26 cellular contexts compared by ENCODE assay signal in genomic region chr12:9344540-9344939, GRCh38.
DNase-seq lines count a peak whose midpoint lies in the region; ATAC-seq and TF ChIP-seq lines count a peak whose summit lies in the region.
"Had no signal": no experiment of that assay in that cellular context is flagged by ENCODE, and none has a peak within 500 bp of the region (broad histone marks: within the 10 kb centered on the region; RNA-seq: fewer than 3 reads in every experiment).

No MANE protein-coding gene starts in this region.

- no peak overlapping the region for H3K4me3 ChIP-seq in choroid plexus epithelial cell (ENCODE audit: low read depth, low read length)
- H3K4me3 ChIP-seq: dorsolateral prefrontal cortex, esophagus muscularis mucosa, sigmoid colon, tibial nerve had no signal

- no peaks in the 10 kb centered on the region for H3K36me3 Mint-ChIP-seq in activated naive CD8-positive, alpha-beta T cell
- peaks cover 10% of the 10 kb centered on the region for H3K36me3 Mint-ChIP-seq in activated naive CD8-positive, alpha-beta T cell treated with anti-CD3 and anti-CD28 coated beads for 36 hours
- H3K36me3 Mint-ChIP-seq: CD14-positive monocyte, T-cell had no signal

- peak overlapping the region; percentile 41 for H3K27ac Mint-ChIP-seq in activated naive CD8-positive, alpha-beta T cell
- H3K27ac Mint-ChIP-seq in activated naive CD8-positive, alpha-beta T cell treated with anti-CD3 and anti-CD28 coated beads for 36 hours: no peak overlapping the region
- H3K27ac Mint-ChIP-seq: activated CD4-positive, alpha-beta T cell treated with anti-CD3 and anti-CD28 coated beads, Interleukin-2, amount 10 ng/mL, durations not matched to agents 7 days and 5 days; CD14-positive monocyte had no signal

- peaks cover 60% of the 10 kb centered on the region for H3K4me1 Mint-ChIP-seq in activated naive CD8-positive, alpha-beta T cell (ENCODE audit: low read depth)
- peaks cover 40% of the 10 kb centered on the region for H3K4me1 Mint-ChIP-seq in activated naive CD8-positive, alpha-beta T cell treated with anti-CD3 and anti-CD28 coated beads for 36 hours

- no peak overlapping the region for H3K4me3 Mint-ChIP-seq in activated naive CD8-positive, alpha-beta T cell
- no peak overlapping the region for H3K4me3 Mint-ChIP-seq in activated naive CD8-positive, alpha-beta T cell treated with anti-CD3 and anti-CD28 coated beads for 36 hours
- H3K4me3 Mint-ChIP-seq: activated CD4-positive, alpha-beta T cell treated with anti-CD3 and anti-CD28 coated beads, Interleukin-2, amount 10 ng/mL, durations not matched to agents 7 days and 5 days; CD14-positive monocyte; T-cell had no signal

- no peak for TF ChIP-seq CTCF in choroid plexus epithelial cell (conservative IDR thresholded peaks at IDR 0.05; ENCODE audit: low read depth, low read length)

- ATAC-seq in HG02981 (IDR thresholded peaks at IDR 0.05; ENCODE audit: unreplicated experiment): no peak
- no peak for ATAC-seq in HG02938 (IDR thresholded peaks at IDR 0.05; ENCODE audit: unreplicated experiment)
- ATAC-seq: HCT116, left lobe of liver had no signal

- no peak for DNase-seq in activated naive CD8-positive, alpha-beta T cell treated with anti-CD3 and anti-CD28 coated beads for 36 hours
- DNase-seq in choroid plexus epithelial cell (ENCODE audit: low read depth) (peak; percentile 17), medulla oblongata (ENCODE audit: extremely low spot score) (peak; percentile 50), NCI-H1694 treated with DMSO at 0.1 percent for 48 hours (lab: John Stamatoyannopoulos, UW) (no peak), mesenteric fat pad (ENCODE audit: low spot score) (no peak)
- DNase-seq: activated CD4-positive, alpha-beta T cell treated with anti-CD3 and anti-CD28 coated beads, Interleukin-2, amount 10 ng/mL, durations not matched to agents 7 days and 5 days; activated effector memory CD4-positive, alpha-beta T cell treated with anti-CD3 and anti-CD28 coated beads, Interleukin-2, amount 50 U/mL, for 16 hours; activated naive CD8-positive, alpha-beta T cell treated with anti-CD3 and anti-CD28 coated beads, Interleukin-2, amount 10 ng/mL, durations not matched to agents 7 days and 5 days; activated T-cell treated with anti-CD3 and anti-CD28 coated beads, Interleukin-2, amount 50 U/mL, for 1 hour; dorsolateral prefrontal cortex; IMR-90; mesendoderm; NCI-H1092; NCI-H1694; NCI-H82; sigmoid colon; stimulated activated CD4-positive, alpha-beta T cell treated with anti-CD3 and anti-CD28 coated beads, Interleukin-4, amount 100 ng/mL, for 24 hours; T-cell had no signal

- H3K9me3 Mint-ChIP-seq in activated naive CD8-positive, alpha-beta T cell (ENCODE audit: low read depth): no peaks in the 10 kb centered on the region
- H3K9me3 Mint-ChIP-seq in activated naive CD8-positive, alpha-beta T cell treated with anti-CD3 and anti-CD28 coated beads for 36 hours: no peaks in the 10 kb centered on the region
- H3K9me3 Mint-ChIP-seq: activated CD4-positive, alpha-beta T cell treated with anti-CD3 and anti-CD28 coated beads, Interleukin-2, amount 10 ng/mL, durations not matched to agents 7 days and 5 days; activated naive CD8-positive, alpha-beta T cell treated with anti-CD3 and anti-CD28 coated beads, Interleukin-2, amount 10 ng/mL, durations not matched to agents 7 days and 5 days; T-cell had no signal

- no peaks in the 10 kb centered on the region for H3K27me3 Mint-ChIP-seq in activated naive CD8-positive, alpha-beta T cell
- H3K27me3 Mint-ChIP-seq in activated naive CD8-positive, alpha-beta T cell treated with anti-CD3 and anti-CD28 coated beads for 36 hours: no peaks in the 10 kb centered on the region
- H3K27me3 Mint-ChIP-seq: activated CD4-positive, alpha-beta T cell treated with anti-CD3 and anti-CD28 coated beads, Interleukin-2, amount 10 ng/mL, durations not matched to agents 7 days and 5 days; activated naive CD8-positive, alpha-beta T cell treated with anti-CD3 and anti-CD28 coated beads, Interleukin-2, amount 10 ng/mL, durations not matched to agents 7 days and 5 days; T-cell had no signal

Comparison
In these comparisons a context has a peak if more than half of its experiments do, and no peak if none do; other contexts are left out.
1. DNase-seq: peak in choroid plexus epithelial cell (single experiment) and medulla oblongata (single experiment); none in activated naive CD8-positive, alpha-beta T cell treated with anti-CD3 and anti-CD28 coated beads for 36 hours (single experiment), NCI-H1694 treated with DMSO at 0.1 percent for 48 hours (single experiment) and mesenteric fat pad (single experiment).